In genomic region chr2:159787647-159788046, GRCh38 we compare ENCODE assay signal across 6 cellular contexts. TPM values are rescaled to one million over a fixed set of nuclear protein-coding genes. Genes with fewer than 3 reads are reported as not detected.
DNase-seq lines count a peak whose midpoint lies in the region; ATAC-seq and TF ChIP-seq lines count a peak whose summit lies in the region.
"Not testable (repeated sequence)": the region's sequence is repeated elsewhere in the genome, so short reads cannot be mapped to it uniquely, and the experiment has no call there.

No MANE protein-coding gene starts in this region.

- H3K4me3 ChIP-seq in HUES6 (ENCODE audit: low read depth, low read length); neutrophil (ENCODE audit: low read depth in 1 of 2, low read length in 1 of 2): not testable (repeated sequence)

- not testable (repeated sequence) for H3K9ac ChIP-seq in HUES6 (ENCODE audit: low read length)

- CTCF ChIA-PET in Calu3 (lab: Charles Lee): not testable (repeated sequence)
- CTCF ChIA-PET in WTC11 (lab: Charles Lee): interaction anchor here (1.5 kb wide), 1 partner anchor 32 kb away, joined by 4 read pairs; no protein-coding TSS in a partner anchor

- H3K27me3 Mint-ChIP-seq in Calu3 (ENCODE audit: unreplicated experiment); WTC11 (ENCODE audit: low read depth); dendritic cell treated with granulocyte-macrophage colony-stimulating factor and Interleukin-4, amounts not matched to agents 40 ng/mL and 50 ng/mL, for 4 days: not testable (repeated sequence)

- DNase-seq in Calu3; WTC11 (ENCODE audit: low spot score); left colon: not testable (repeated sequence)

- peaks cover 21% of the 10 kb centered on the region for H3K4me1 Mint-ChIP-seq in Calu3 (ENCODE audit: low read depth, unreplicated experiment)
- H3K4me1 Mint-ChIP-seq in WTC11: peaks cover 36% of the 10 kb centered on the region
- peaks cover 65% of the 10 kb centered on the region for H3K4me1 Mint-ChIP-seq in dendritic cell treated with granulocyte-macrophage colony-stimulating factor and Interleukin-4, amounts not matched to agents 40 ng/mL and 50 ng/mL, for 4 days (ENCODE audit: low read depth)

- BruUV-seq in Calu3 (replicated peaks; lab: Mats Ljungman, UMichigan): not testable (repeated sequence)

- ATAC-seq in WTC11: peak; percentile 45
- peak; percentile 51 for ATAC-seq in left colon

- not testable (repeated sequence) for H3K36me3 Mint-ChIP-seq in Calu3 (ENCODE audit: insufficient read depth, unreplicated experiment); WTC11
- H3K36me3 Mint-ChIP-seq in dendritic cell treated with granulocyte-macrophage colony-stimulating factor and Interleukin-4, amounts not matched to agents 40 ng/mL and 50 ng/mL, for 4 days (ENCODE audit: low read depth): peaks cover 23% of the 10 kb centered on the region

- H3K9me3 Mint-ChIP-seq in Calu3 (ENCODE audit: low read depth, unreplicated experiment); WTC11; dendritic cell treated with granulocyte-macrophage colony-stimulating factor and Interleukin-4, amounts not matched to agents 40 ng/mL and 50 ng/mL, for 4 days: not testable (repeated sequence)

- H3K27ac Mint-ChIP-seq in Calu3 (ENCODE audit: unreplicated experiment) (peak overlapping the region; percentile 51), WTC11 (peak overlapping the region; percentile 97)
- H3K27ac Mint-ChIP-seq in dendritic cell treated with granulocyte-macrophage colony-stimulating factor and Interleukin-4, amounts not matched to agents 40 ng/mL and 50 ng/mL, for 4 days: peak overlapping the region; percentile 58

- POLR2A ChIA-PET in WTC11 (lab: Charles Lee): not testable (repeated sequence)

- H3K36me3 ChIP-seq in HUES6 (ENCODE audit: control insufficient read depth, insufficient read depth, low read length); neutrophil: not testable (repeated sequence)

- TF ChIP-seq CTCF in Calu3 (IDR thresholded peaks at IDR 0.05; ENCODE audit: unreplicated experiment); WTC11 (IDR thresholded peaks at IDR 0.05); neutrophil (IDR thresholded peaks at IDR 0.05): not testable (repeated sequence)

- H3K27ac ChIP-seq in HUES6 (ENCODE audit: low read depth, low read length) (0 out of 2 replicates have a peak overlapping the region, but pooled peaks have one; percentile 13), neutrophil (peak overlapping the region; percentile 63)

- not testable (repeated sequence) for H3K9me3 ChIP-seq in HUES6 (ENCODE audit: control insufficient read depth, insufficient read depth, low read depth, low read length); neutrophil

- not testable (repeated sequence) for H3K27me3 ChIP-seq in HUES6 (ENCODE audit: control insufficient read depth, insufficient read depth, low read length); neutrophil

- H3K4me3 Mint-ChIP-seq in Calu3 (ENCODE audit: low read depth, unreplicated experiment): not testable (repeated sequence)
- peak overlapping the region; percentile 53 for H3K4me3 Mint-ChIP-seq in WTC11
- H3K4me3 Mint-ChIP-seq in dendritic cell treated with granulocyte-macrophage colony-stimulating factor and Interleukin-4, amounts not matched to agents 40 ng/mL and 50 ng/mL, for 4 days: peak overlapping the region; percentile 17

- H3K4me1 ChIP-seq in HUES6 (ENCODE audit: control insufficient read depth, insufficient read depth, low read length): peaks cover 14% of the 10 kb centered on the region; the same call in 1 of the 2 replicates
- H3K4me1 ChIP-seq in neutrophil (ENCODE audit: control insufficient read depth in 1 of 2, insufficient read depth in 1 of 2, low read depth in 1 of 2, low read length in 1 of 2): peaks cover 29 to 47% of the 10 kb centered on the region in 2 experiments

- intact Hi-C loops in Calu3 (cut with micrococcal nuclease; ENCODE audit: unreplicated experiment); dendritic cell treated with granulocyte-macrophage colony-stimulating factor and Interleukin-4, amounts not matched to agents 40 ng/mL and 50 ng/mL, for 4 days (cut with micrococcal nuclease); left colon (cut with DNase I, micrococcal nuclease): not testable (repeated sequence)

RNA-seq across cellular contexts. Expression of gene CD302, which starts 10.4 kb away (rescaled TPM):
- 3.4 and 5.4 TPM in 2 replicates for total RNA-seq in Calu3 (2022)
- 1.4 to 2.5 TPM (median 1.8 TPM) in 3 replicates for total RNA-seq in WTC11 (2021)
- 10 to 100 TPM; 12.6 to 18.3 TPM for total RNA-seq in left colon
